Comparison of ENCODE assay signal across 16 cellular contexts in genomic region chr1:16119926-16120325, GRCh38. TPM values are rescaled to one million over a fixed set of nuclear protein-coding genes. Genes with fewer than 3 reads are reported as not detected.
DNase-seq lines count a peak whose midpoint lies in the region; ATAC-seq and TF ChIP-seq lines count a peak whose summit lies in the region.
"Had no signal": no experiment of that assay in that cellular context is flagged by ENCODE, and none has a peak within 500 bp of the region (broad histone marks: within the 10 kb centered on the region; RNA-seq: fewer than 3 reads in every experiment).

No MANE protein-coding gene starts in this region.

- peak overlapping the region; percentile 37 for H3K27ac ChIP-seq in RWPE1
- H3K27ac ChIP-seq in epithelial cell of prostate = peak overlapping the region; percentile 5
- no peak overlapping the region for H3K27ac ChIP-seq in aorta (ENCODE audit: low read depth in 1 of 2, low read length in 2 of 2)
- H3K27ac ChIP-seq: BLaER1 treated with 17β-estradiol and CSF1 and Interleukin-3, amounts not matched to agents 10 nM and 100 nM; SJSA1 had no signal

- POLR2A ChIA-PET in RWPE1 (lab: Yijun Ruan, JAX; ENCODE audit: low non-redundant PET) = no interaction called here

- no peaks in the 10 kb centered on the region for H3K27me3 ChIP-seq in aorta (ENCODE audit: control insufficient read depth in 1 of 2, insufficient read depth in 2 of 2, low read length in 1 of 2)
- H3K27me3 ChIP-seq in BE2C = no peaks in the 10 kb centered on the region
- H3K27me3 ChIP-seq: SJSA1 had no signal

- CTCF ChIA-PET in RWPE1 (lab: Yijun Ruan, JAX) = interaction anchor here (1.2 to 2.4 kb wide), 2 partner anchors 10 to 38 kb away, joined by 3 to 11 read pairs; no protein-coding TSS in a partner anchor

- H3K4me3 ChIP-seq in aorta (ENCODE audit: low read length in 2 of 2) (no peak overlapping the region), BE2C (ENCODE audit: low read depth, low read length) (no peak overlapping the region)
- H3K4me3 ChIP-seq: BLaER1 treated with 17β-estradiol and CSF1 and Interleukin-3, amounts not matched to agents 10 nM and 100 nM; SJSA1 had no signal

- H3K4me1 ChIP-seq in aorta (ENCODE audit: control insufficient read depth in 1 of 2, insufficient read depth in 2 of 2, low read length in 2 of 2) (no peaks in the 10 kb centered on the region), BE2C (no peaks in the 10 kb centered on the region)

- DNase-seq in DMS53 (lab: John Stamatoyannopoulos, UW) (peak; percentile 50), DMS53 treated with DMSO at 0.1 percent for 48 hours (lab: John Stamatoyannopoulos, UW; ENCODE audit: unreplicated experiment) (no peak), RWPE1 (ENCODE audit: low spot score) (no peak), epithelial cell of prostate (ENCODE audit: low read depth, low spot score) (no peak), aorta (peak; percentile 16 to 56), mesenteric fat pad (ENCODE audit: low spot score) (no peak), BE2C (no peak), D341Med (ENCODE audit: low spot score) (no peak)
- DNase-seq: HCEC 1CT; NCI-H2029; NCI-H2171 treated with DMSO at 0.1 percent for 48 hours; NCI-H446 treated with DMSO at 0.1 percent for 48 hours; NK-92 treated with Interleukin-12 subunit alpha and Interleukin-12 subunit beta, amount 100 ng/mL, for 24 hours had no signal

- intact Hi-C loops in aorta (cut with DNase I) = no loop called here

- H3K9me3 ChIP-seq in aorta (ENCODE audit: control insufficient read depth, low read length) = no peaks in the 10 kb centered on the region
- no peaks in the 10 kb centered on the region for H3K9me3 ChIP-seq in BE2C
- H3K9me3 ChIP-seq: BLaER1 treated with 17β-estradiol and CSF1 and Interleukin-3, amounts not matched to agents 10 nM and 100 nM; SJSA1 had no signal

- TF ChIP-seq CTCF in RWPE1 (conservative IDR thresholded peaks at IDR 0.05; ENCODE audit: low read depth) (no peak), BE2C (IDR thresholded peaks at IDR 0.05; ENCODE audit: low read depth, low read length) (no peak)

- no peak for ATAC-seq in aorta (ENCODE audit: low FRiP score)

- H3K36me3 ChIP-seq in aorta (ENCODE audit: control insufficient read depth in 1 of 2, insufficient read depth in 2 of 2, low read length in 1 of 2) = no peaks in the 10 kb centered on the region
- H3K36me3 ChIP-seq in BE2C = no peaks in the 10 kb centered on the region
- H3K36me3 ChIP-seq: BLaER1 treated with 17β-estradiol and CSF1 and Interleukin-3, amounts not matched to agents 10 nM and 100 nM had no signal

- 94 to 95% methylated on average over 10 of the region's 10 CpGs for WGBS in aorta, 2 donors

RNA-seq across cellular contexts. Expression of gene EPHA2, which starts 35.9 kb away (rescaled TPM):
- total RNA-seq in aorta = 10 to 100 TPM; 25.2 to 25.9 TPM
- 1 to 10 TPM; 5.4 to 6.3 TPM for polyA plus RNA-seq in aorta
- total RNA-seq in mesenteric fat pad = 17.6 TPM
- polyA plus RNA-seq in BE2C (2012; ENCODE audit: insufficient read depth, insufficient read length, low read depth) = 6.2 TPM

RNA-seq across cellular contexts. Expression of gene FAM131C, which starts 46.5 kb away (rescaled TPM):
- under 1 TPM in 1 of 2 donors, not detected in 1; 0.26 TPM for total RNA-seq in aorta
- under 1 TPM in 1 of 2 donors, not detected in 1; 0.67 TPM for polyA plus RNA-seq in aorta
- not detected for total RNA-seq in mesenteric fat pad
- 4.7 TPM for polyA plus RNA-seq in BE2C (2012; ENCODE audit: insufficient read depth, insufficient read length, low read depth)
- total RNA-seq: OCI-LY7 had no signal

Comparison
In these comparisons a context has a peak if more than half of its experiments do, and no peak if none do; other contexts are left out.
1. DNase-seq: peak in DMS53 (single experiment) and aorta (2 of 2); none in DMS53 treated with DMSO at 0.1 percent for 48 hours (single experiment), RWPE1 (single experiment), epithelial cell of prostate (single experiment), mesenteric fat pad (single experiment), BE2C (single experiment) and D341Med (single experiment).
2. H3K27ac ChIP-seq: peak in RWPE1 (single experiment) and epithelial cell of prostate (single experiment); none in aorta (0 of 2).